In the genomic region with DNA sequence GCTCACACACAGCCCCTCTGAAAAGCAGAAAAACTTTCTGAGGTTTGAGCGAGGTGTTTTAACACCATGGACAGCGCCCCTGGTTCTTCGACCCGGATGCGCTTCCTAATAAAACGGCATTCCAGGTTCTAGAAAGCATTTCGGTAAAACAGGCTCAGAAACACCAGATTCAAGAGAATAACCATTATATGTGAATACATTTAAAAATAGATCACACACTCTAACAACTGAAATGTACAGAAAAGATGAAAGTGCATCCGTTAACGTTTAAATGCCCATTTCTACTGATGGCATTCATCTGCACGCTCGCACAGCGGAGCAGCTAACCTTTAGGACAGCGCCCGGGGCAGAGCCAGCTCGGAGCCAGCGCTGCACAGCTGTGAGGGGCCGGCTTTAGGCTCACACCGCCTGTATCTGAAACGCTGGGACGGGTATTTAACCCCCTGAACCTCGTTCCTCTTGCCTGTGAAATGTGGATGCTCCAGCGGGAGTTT, we compare ENCODE assay signal across 9 cellular contexts. TPM values are rescaled to one million over a fixed set of nuclear protein-coding genes. Genes with fewer than 3 reads are reported as not detected.
DNase-seq lines count a peak whose midpoint lies in the region; ATAC-seq and TF ChIP-seq lines count a peak whose summit lies in the region.
"Had no signal": no experiment of that assay in that cellular context is flagged by ENCODE, and none has a peak within 500 bp of the region (broad histone marks: within the 10 kb centered on the region; RNA-seq: fewer than 3 reads in every experiment).

No MANE protein-coding gene starts in this region.

- no peaks in the 10 kb centered on the region for H3K36me3 ChIP-seq in DND-41 (ENCODE audit: insufficient read depth, low read length)
- no peaks in the 10 kb centered on the region for H3K36me3 ChIP-seq in neural cell (ENCODE audit: insufficient read depth, low read length)

- peak overlapping the region; percentile 62 for H3K4me2 ChIP-seq in DND-41 (ENCODE audit: insufficient read depth, low read length)
- H3K4me2 ChIP-seq in neural cell (ENCODE audit: low read length) = peak overlapping the region; percentile 18

- H3K4me1 Mint-ChIP-seq in T-helper 2 cell treated with Interferon-gamma antibody and Interleukin-4, amounts not matched to agents 5 μg/mL and 100 μg/mL, for 36 hours (ENCODE audit: low read depth) = no peaks in the 10 kb centered on the region

- peaks cover 26% of the 10 kb centered on the region for H3K27me3 Mint-ChIP-seq in T-helper 2 cell treated with Interferon-gamma antibody and Interleukin-4, amounts not matched to agents 5 μg/mL and 100 μg/mL, for 36 hours (ENCODE audit: low read depth)

- no peaks in the 10 kb centered on the region for H3K9me3 Mint-ChIP-seq in T-helper 2 cell treated with Interferon-gamma antibody and Interleukin-4, amounts not matched to agents 5 μg/mL and 100 μg/mL, for 36 hours

- no peak for TF ChIP-seq CTCF in DND-41 (IDR thresholded peaks at IDR 0.05; ENCODE audit: borderline replicate concordance, extremely low read depth, low read length, poor library complexity, severe bottlenecking)
- no peak for TF ChIP-seq CTCF in neural cell (IDR thresholded peaks at IDR 0.05; ENCODE audit: poor library complexity, severe bottlenecking)

- H3K79me2 ChIP-seq in DND-41 (ENCODE audit: insufficient read depth, low read length) (no peaks in the 10 kb centered on the region), neural cell (replicated peaks; ENCODE audit: insufficient read depth, low read length) (no peaks in the 10 kb centered on the region)

- H3K4me1 ChIP-seq in DND-41 (ENCODE audit: insufficient read depth, low read length) = peaks cover 6% of the 10 kb centered on the region

- H3K9ac ChIP-seq in DND-41 (ENCODE audit: low read depth, low read length) (no peak overlapping the region), neural cell (ENCODE audit: low read length) (no peak overlapping the region)

- TF ChIP-seq RAD21 in neural cell (conservative IDR thresholded peaks at IDR 0.05) = no peak

- no peak for TF ChIP-seq EP300 in neural cell (conservative IDR thresholded peaks at IDR 0.05; ENCODE audit: poor library complexity, severe bottlenecking)

- H3K27me3 ChIP-seq in DND-41 (ENCODE audit: insufficient read depth, low read length, poor library complexity) (peaks cover 12% of the 10 kb centered on the region), neural cell (ENCODE audit: insufficient read depth, low read depth, low read length) (peaks cover 35% of the 10 kb centered on the region)

- ATAC-seq in DND-41 (ENCODE audit: insufficient read depth, low read depth) (peak; percentile 93), HG02870 (IDR thresholded peaks at IDR 0.05; ENCODE audit: unreplicated experiment) (no peak), HG03439 (IDR thresholded peaks at IDR 0.05; ENCODE audit: unreplicated experiment) (no peak)

- DNase-seq in DND-41 (peak; percentile 35), SK-MEL-5 (ENCODE audit: low read depth, low spot score) (peak; percentile 33), foreskin melanocyte (peak; percentile 30), NCI-H1417 treated with DMSO at 0.1 percent for 48 hours (lab: John Stamatoyannopoulos, UW) (no peak)
- DNase-seq in T-helper 2 cell treated with Interferon-gamma antibody and Interleukin-4, amounts not matched to agents 5 μg/mL and 100 μg/mL, for 36 hours (ENCODE audit: low spot score) = no peak
- DNase-seq: NCI-H345 had no signal

- no peak overlapping the region for H3K27ac Mint-ChIP-seq in T-helper 2 cell treated with Interferon-gamma antibody and Interleukin-4, amounts not matched to agents 5 μg/mL and 100 μg/mL, for 36 hours

- no peak overlapping the region for H2AFZ ChIP-seq in DND-41 (ENCODE audit: low read depth, low read length)
- no peak overlapping the region for H2AFZ ChIP-seq in neural cell (ENCODE audit: low read depth, low read length)

- H3K27ac ChIP-seq in DND-41 (ENCODE audit: low read length) (no peak overlapping the region), neural cell (ENCODE audit: low read length) (no peak overlapping the region)

- H3F3A ChIP-seq in neural cell (ENCODE audit: insufficient read depth, low read length, poor library complexity, severe bottlenecking) = no peaks in the 10 kb centered on the region

- no peaks in the 10 kb centered on the region for H3K36me3 Mint-ChIP-seq in T-helper 2 cell treated with Interferon-gamma antibody and Interleukin-4, amounts not matched to agents 5 μg/mL and 100 μg/mL, for 36 hours (ENCODE audit: low read depth)

- no peak overlapping the region for H3K4me3 Mint-ChIP-seq in T-helper 2 cell treated with Interferon-gamma antibody and Interleukin-4, amounts not matched to agents 5 μg/mL and 100 μg/mL, for 36 hours

- in situ Hi-C loops in SK-MEL-5 (cut with HindIII; ENCODE audit: low pct_unique_long_range_greater_than_20kb, low sequenced_read_pairs) = no loop called here

- H3K4me3 ChIP-seq in DND-41 (ENCODE audit: low read depth in 1 of 2, low read length in 2 of 2) (peak overlapping the region in 1 of 2 experiments; percentile 50; a peak in 3 of 4 replicates), neural cell (ENCODE audit: low read length) (peak overlapping the region; percentile 48)

- H4K20me1 ChIP-seq in DND-41 (ENCODE audit: insufficient read depth, low read length) (peaks cover 8% of the 10 kb centered on the region), neural cell (ENCODE audit: insufficient read depth) (no peaks in the 10 kb centered on the region)

- H3K9me3 ChIP-seq in DND-41 (ENCODE audit: insufficient read depth, low read length, severe bottlenecking) = no peaks in the 10 kb centered on the region
- H3K9me3 ChIP-seq in neural cell (ENCODE audit: low read length) = no peaks in the 10 kb centered on the region

- H3K9me2 ChIP-seq in neural cell (ENCODE audit: insufficient read depth, low read length) = no peaks in the 10 kb centered on the region

TF ChIP-seq in neural cell, 6 proteins besides CTCF, POLR2A, EP300 and RAD21:
- no peak for TF ChIP-seq POLR2AphosphoS5 (IDR thresholded peaks at IDR 0.05)
- TF ChIP-seq EZH2 (IDR thresholded peaks at IDR 0.05; ENCODE audit: borderline replicate concordance, insufficient read depth, low read length, poor library complexity, severe bottlenecking) = no peak
- TF ChIP-seq REST (IDR thresholded peaks at IDR 0.05; ENCODE audit: borderline replicate concordance) = peak; percentile 70

RNA-seq across cellular contexts. Expression of gene TENT4A, which starts 26.3 kb away (rescaled TPM):
- 5.5 and 8.9 TPM in 2 replicates for total RNA-seq in SK-MEL-5 (2014; rRNA removed; shearing (Covaris generic))
- polyA plus RNA-seq in SK-MEL-5 (2015; cell fraction: cytosol; rRNA removed) = 20.6 and 31.2 TPM in 2 replicates
- polyA plus RNA-seq in SK-MEL-5 (2015; cell fraction: nucleus; rRNA removed) = 83.5 and 91.7 TPM in 2 replicates
- polyA plus RNA-seq in neural cell = 12.1 and 14.7 TPM in 2 replicates
- 36.0 and 37.4 TPM in 2 replicates for polyA minus RNA-seq in neural cell

RNA-seq across cellular contexts. Expression of gene SRD5A1, which starts 53.7 kb away (rescaled TPM):
- total RNA-seq in SK-MEL-5 (2014; rRNA removed; shearing (Covaris generic)) = 31.7 and 36.9 TPM in 2 replicates
- 69.8 and 102 TPM in 2 replicates for polyA plus RNA-seq in SK-MEL-5 (2015; cell fraction: cytosol; rRNA removed)
- 19.5 and 25.0 TPM in 2 replicates for polyA plus RNA-seq in SK-MEL-5 (2015; cell fraction: nucleus; rRNA removed)
- 122 and 123 TPM in 2 replicates for polyA plus RNA-seq in neural cell
- polyA minus RNA-seq in neural cell = 39.2 and 43.9 TPM in 2 replicates

RNA-seq across cellular contexts. Expression of gene NSUN2, which starts 54.1 kb away (rescaled TPM):
- 124 and 130 TPM in 2 replicates for total RNA-seq in SK-MEL-5 (2014; rRNA removed; shearing (Covaris generic))
- polyA plus RNA-seq in SK-MEL-5 (2015; cell fraction: cytosol; rRNA removed) = 121 and 145 TPM in 2 replicates
- polyA plus RNA-seq in SK-MEL-5 (2015; cell fraction: nucleus; rRNA removed) = 408 and 517 TPM in 2 replicates
- polyA plus RNA-seq in neural cell = 47.5 and 51.8 TPM in 2 replicates
- 33.6 and 34.5 TPM in 2 replicates for polyA minus RNA-seq in neural cell

Comparison
In these comparisons a context has a peak if more than half of its experiments do, and no peak if none do; other contexts are left out.
1. DNase-seq: peak in DND-41 (single experiment), SK-MEL-5 (single experiment) and foreskin melanocyte (single experiment); none in T-helper 2 cell treated with Interferon-gamma antibody and Interleukin-4, amounts not matched to agents 5 μg/mL and 100 μg/mL, for 36 hours (single experiment) and NCI-H1417 treated with DMSO at 0.1 percent for 48 hours (single experiment).